8 cellular contexts compared by ENCODE assay signal in the genomic region with DNA sequence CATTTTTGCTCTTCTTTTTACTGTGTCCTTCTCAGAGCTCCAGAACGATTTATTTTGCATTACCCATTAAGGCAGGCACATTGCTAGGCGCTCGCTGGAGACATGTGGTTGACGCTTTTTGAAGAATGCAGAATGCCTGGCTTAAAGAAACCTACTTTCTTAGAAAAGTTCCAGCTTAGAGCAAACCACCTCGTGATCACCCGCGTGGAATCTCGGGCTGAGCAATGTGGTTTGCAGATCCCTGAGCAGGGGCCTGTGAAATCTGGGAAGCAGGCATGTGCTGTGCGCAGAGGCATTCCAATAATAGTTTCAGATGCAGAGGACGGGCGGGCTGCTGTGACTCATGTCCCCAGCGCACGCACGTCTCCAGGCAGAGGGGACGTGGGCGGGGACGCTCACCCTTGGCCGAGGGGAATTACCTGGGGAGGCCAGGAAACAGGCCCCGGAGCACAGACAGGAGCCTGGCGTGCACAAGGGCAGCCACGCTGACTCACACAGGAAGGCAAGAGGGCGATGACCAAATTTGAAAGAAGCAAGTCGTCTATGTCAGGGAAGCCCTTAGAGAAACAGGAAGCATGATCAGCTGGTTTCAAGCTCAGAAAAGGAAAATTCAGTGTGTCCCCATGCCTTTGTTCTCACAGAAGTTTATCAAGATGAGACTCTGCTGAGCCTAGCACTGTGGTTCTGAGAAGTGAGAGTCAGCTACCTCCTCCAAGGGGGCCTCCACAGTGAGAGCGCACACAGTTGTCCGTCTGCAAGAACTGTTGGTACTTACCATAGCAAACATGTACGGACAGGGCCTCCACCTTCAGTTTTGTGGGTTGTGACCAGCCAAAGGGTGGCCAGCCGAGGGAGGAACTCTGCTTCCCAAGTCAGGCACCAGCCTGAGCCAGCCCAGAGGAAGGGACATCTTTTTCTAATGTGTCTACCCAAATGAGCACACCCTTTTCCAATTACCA.
DNase-seq lines count a peak whose midpoint lies in the region; ATAC-seq and TF ChIP-seq lines count a peak whose summit lies in the region.

No MANE protein-coding gene starts in this region.

- peak overlapping the region; percentile 90 for H3K27ac Mint-ChIP-seq in activated T-helper 17 cell treated with anti-CD3 and anti-CD28 coated beads, Interleukin-2, amount 50 U/mL, for 72 hours

- H3K36me3 Mint-ChIP-seq in activated T-helper 17 cell treated with anti-CD3 and anti-CD28 coated beads, Interleukin-2, amount 50 U/mL, for 72 hours (ENCODE audit: low read depth), result no peaks in the 10 kb centered on the region

- TF ChIP-seq CTCF in fibroblast of the aortic adventitia (IDR thresholded peaks at IDR 0.05; ENCODE audit: insufficient read depth, low read length) (no peak), omental fat pad (IDR thresholded peaks at IDR 0.05) (no peak)

- no peak overlapping the region for H3K4me3 ChIP-seq in fibroblast of the aortic adventitia (ENCODE audit: low read depth, low read length)

- peak overlapping the region; percentile 73 for H3K4me3 Mint-ChIP-seq in activated T-helper 17 cell treated with anti-CD3 and anti-CD28 coated beads, Interleukin-2, amount 50 U/mL, for 72 hours

- H3K27me3 Mint-ChIP-seq in activated T-helper 17 cell treated with anti-CD3 and anti-CD28 coated beads, Interleukin-2, amount 50 U/mL, for 72 hours, result no peaks in the 10 kb centered on the region

- peak; percentile 82 for DNase-seq in fibroblast of the aortic adventitia (ENCODE audit: low read depth)
- peak; percentile 57 for DNase-seq in omental fat pad (ENCODE audit: low spot score)
- peak in 35 of 49 donors; percentile 3 to 75 (median 33) for DNase-seq in substantia nigra (lab: John Stamatoyannopoulos, UW)
- no peak for DNase-seq in NCI-H524 treated with DMSO at 0.1 percent for 48 hours (lab: John Stamatoyannopoulos, UW)

- H3K27ac ChIP-seq in substantia nigra (ENCODE audit: low read depth, low read length, poor library complexity, severe bottlenecking), result no peak overlapping the region

- peaks cover 8% of the 10 kb centered on the region for H3K9me3 Mint-ChIP-seq in activated T-helper 17 cell treated with anti-CD3 and anti-CD28 coated beads, Interleukin-2, amount 50 U/mL, for 72 hours

- peaks cover 32% of the 10 kb centered on the region for H3K4me1 Mint-ChIP-seq in activated T-helper 17 cell treated with anti-CD3 and anti-CD28 coated beads, Interleukin-2, amount 50 U/mL, for 72 hours

- ATAC-seq in GM18508 (IDR thresholded peaks at IDR 0.05; ENCODE audit: insufficient read depth, unreplicated experiment) (peak; percentile 97), HG02943 (IDR thresholded peaks at IDR 0.05; ENCODE audit: low read depth, unreplicated experiment) (peak; percentile 97), omental fat pad (ENCODE audit: low FRiP score) (peak; percentile 90)
- ATAC-seq in activated T-helper 17 cell treated with anti-CD3 and anti-CD28 coated beads, Interleukin-2, amount 50 U/mL, for 72 hours (replicated peaks), result peak; percentile 94

TF ChIP-seq in PFSK-1, 5 proteins besides CTCF, POLR2A, EP300 and RAD21:
- peak; percentile 76 for TF ChIP-seq FOXP2 (optimal IDR thresholded peaks at IDR 0.05; ENCODE audit: borderline replicate concordance, extremely low read depth, extremely low read length, insufficient read depth)
- TF ChIP-seq POLR2AphosphoS5 (IDR thresholded peaks at IDR 0.05; ENCODE audit: low read depth, low read length), result no peak
- TF ChIP-seq, protein P1, sequence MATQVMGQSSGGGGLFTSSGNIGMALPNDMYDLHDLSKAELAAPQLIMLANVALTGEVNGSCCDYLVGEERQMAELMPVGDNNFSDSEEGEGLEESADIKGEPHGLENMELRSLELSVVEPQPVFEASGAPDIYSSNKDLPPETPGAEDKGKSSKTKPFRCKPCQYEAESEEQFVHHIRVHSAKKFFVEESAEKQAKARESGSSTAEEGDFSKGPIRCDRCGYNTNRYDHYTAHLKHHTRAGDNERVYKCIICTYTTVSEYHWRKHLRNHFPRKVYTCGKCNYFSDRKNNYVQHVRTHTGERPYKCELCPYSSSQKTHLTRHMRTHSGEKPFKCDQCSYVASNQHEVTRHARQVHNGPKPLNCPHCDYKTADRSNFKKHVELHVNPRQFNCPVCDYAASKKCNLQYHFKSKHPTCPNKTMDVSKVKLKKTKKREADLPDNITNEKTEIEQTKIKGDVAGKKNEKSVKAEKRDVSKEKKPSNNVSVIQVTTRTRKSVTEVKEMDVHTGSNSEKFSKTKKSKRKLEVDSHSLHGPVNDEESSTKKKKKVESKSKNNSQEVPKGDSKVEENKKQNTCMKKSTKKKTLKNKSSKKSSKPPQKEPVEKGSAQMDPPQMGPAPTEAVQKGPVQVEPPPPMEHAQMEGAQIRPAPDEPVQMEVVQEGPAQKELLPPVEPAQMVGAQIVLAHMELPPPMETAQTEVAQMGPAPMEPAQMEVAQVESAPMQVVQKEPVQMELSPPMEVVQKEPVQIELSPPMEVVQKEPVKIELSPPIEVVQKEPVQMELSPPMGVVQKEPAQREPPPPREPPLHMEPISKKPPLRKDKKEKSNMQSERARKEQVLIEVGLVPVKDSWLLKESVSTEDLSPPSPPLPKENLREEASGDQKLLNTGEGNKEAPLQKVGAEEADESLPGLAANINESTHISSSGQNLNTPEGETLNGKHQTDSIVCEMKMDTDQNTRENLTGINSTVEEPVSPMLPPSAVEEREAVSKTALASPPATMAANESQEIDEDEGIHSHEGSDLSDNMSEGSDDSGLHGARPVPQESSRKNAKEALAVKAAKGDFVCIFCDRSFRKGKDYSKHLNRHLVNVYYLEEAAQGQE (IDR thresholded peaks at IDR 0.05; ENCODE audit: insufficient read depth in 1 of 2, low read depth in 2 of 2, low read length in 2 of 2), result peak in 1 of 2 experiments; percentile 53; a peak in 1 of 4 replicates
- TF ChIP-seq TAF1 (IDR thresholded peaks at IDR 0.05; ENCODE audit: borderline replicate concordance, insufficient read depth, low read length), result no peak
- peak; percentile 48; the same call in 1 of the 2 replicates for TF ChIP-seq SIN3A (IDR thresholded peaks at IDR 0.05; ENCODE audit: borderline replicate concordance, insufficient read depth, low read length)
